1 cellular context compared by ENCODE assay signal in the genomic region with DNA sequence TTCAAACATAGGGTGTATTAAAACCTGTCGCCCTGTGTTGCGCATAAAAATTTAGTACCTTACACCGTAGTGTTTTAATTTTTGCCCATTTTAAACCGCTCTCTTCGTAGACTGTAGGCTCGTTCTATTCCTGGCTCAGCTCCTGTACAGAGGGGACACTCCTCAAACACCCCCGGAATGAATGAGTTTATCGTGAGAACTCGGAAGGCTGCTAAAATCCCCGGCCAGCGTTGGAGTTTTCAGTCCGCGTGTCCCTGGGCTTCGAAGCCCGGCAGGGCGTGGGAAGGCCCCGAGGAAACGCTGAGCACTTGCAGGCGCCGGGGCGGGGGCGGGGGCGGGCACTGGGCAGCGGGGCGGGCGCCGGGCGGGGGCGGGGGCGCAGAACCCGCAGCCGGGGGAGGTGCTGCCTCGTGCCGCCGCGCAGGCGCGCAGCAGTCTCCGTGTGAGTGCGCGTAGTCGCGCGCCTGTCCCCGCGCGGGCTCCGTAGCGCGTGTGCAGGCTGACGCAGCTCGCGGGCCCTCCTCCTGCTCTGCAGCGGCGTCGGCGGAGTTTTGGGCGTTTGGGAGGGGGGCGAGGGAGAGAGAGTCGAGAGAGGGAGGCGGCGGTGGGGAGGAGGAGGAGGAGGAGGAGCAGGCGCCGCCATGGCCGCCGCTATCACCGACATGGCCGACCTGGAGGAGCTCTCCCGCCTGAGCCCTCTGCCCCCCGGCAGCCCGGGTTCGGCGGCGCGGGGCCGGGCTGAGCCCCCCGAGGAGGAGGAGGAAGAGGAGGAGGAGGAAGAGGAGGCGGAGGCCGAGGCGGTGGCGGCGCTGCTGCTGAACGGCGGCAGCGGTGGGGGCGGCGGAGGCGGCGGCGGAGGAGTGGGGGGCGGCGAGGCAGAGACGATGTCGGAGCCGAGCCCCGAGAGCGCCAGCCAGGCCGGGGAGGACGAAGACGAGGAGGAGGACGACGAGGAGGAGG.
TF ChIP-seq lines count a peak whose summit lies in the region.

TSS of gene AEBP2 (plus strand) at position 434 of the 960 bp plus-strand sequence. CDS start at position 642, 208 bp downstream.

TF ChIP-seq in A549, 52 proteins besides CTCF, POLR2A, EP300 and RAD21 (continued from another document):
- TF ChIP-seq CHD2 (IDR thresholded peaks at IDR 0.05; ENCODE audit: low read length, partially characterized antibody) (no peak), USF2 (IDR thresholded peaks at IDR 0.05) (no peak), ATOH8 (CRISPR knock-in tag; IDR thresholded peaks at IDR 0.05; ENCODE audit: low read depth) (no peak), RARB (CRISPR knock-in tag; IDR thresholded peaks at IDR 0.05) (no peak), HDAC2 (IDR thresholded peaks at IDR 0.05) (no peak), HES2 (IDR thresholded peaks at IDR 0.05) (no peak), CHD4 (IDR thresholded peaks at IDR 0.05; ENCODE audit: borderline replicate concordance) (no peak), EHF (CRISPR knock-in tag; IDR thresholded peaks at IDR 0.05) (no peak; the same call in 1 of the 2 replicates), MAFK (IDR thresholded peaks at IDR 0.05; ENCODE audit: partially characterized antibody) (no peak), SREBF2 (IDR thresholded peaks at IDR 0.05) (no peak), REST (IDR thresholded peaks at IDR 0.05) (no peak), ZNF302 (CRISPR knock-in tag; IDR thresholded peaks at IDR 0.05) (no peak), SMC3 (IDR thresholded peaks at IDR 0.05) (no peak; the same call in 2 of the 3 replicates), ZC3H11A (IDR thresholded peaks at IDR 0.05) (no peak), FOSL2 (IDR thresholded peaks at IDR 0.05) (no peak), FOSL2 (CRISPR knock-in tag; IDR thresholded peaks at IDR 0.05) (peak; percentile 31; the same call in 1 of the 2 replicates), PHF8 (IDR thresholded peaks at IDR 0.05; ENCODE audit: borderline replicate concordance, low read depth) (peak; percentile 74; the same call in 1 of the 2 replicates), HOXB13 (CRISPR knock-in tag; IDR thresholded peaks at IDR 0.05; ENCODE audit: low read depth) (0 out of 2 replicates have a peak, but pooled peaks have one; percentile 54), BHLHE40 (IDR thresholded peaks at IDR 0.05; ENCODE audit: low read depth, low read length) (no peak), CBX2 (IDR thresholded peaks at IDR 0.05; ENCODE audit: borderline replicate concordance, low read depth) (no peak), RCOR1 (IDR thresholded peaks at IDR 0.05; ENCODE audit: low read depth, low read length) (no peak), RFX5 (IDR thresholded peaks at IDR 0.05) (no peak), HOXB5 (CRISPR knock-in tag; IDR thresholded peaks at IDR 0.05) (peak; percentile 71; the same call in 1 of the 2 replicates), JUN (IDR thresholded peaks at IDR 0.05) (peak; percentile 69 to 81; a peak in 3 of 5 replicates), EHMT2 (IDR thresholded peaks at IDR 0.05; ENCODE audit: low read depth) (no peak), KDM5A (IDR thresholded peaks at IDR 0.05) (no peak), FOSB (CRISPR knock-in tag; IDR thresholded peaks at IDR 0.05) (no peak), NR3C1 (IDR thresholded peaks at IDR 0.05) (no peak), TFCP2L1 (CRISPR knock-in tag; IDR thresholded peaks at IDR 0.05) (no peak), ESRRA (IDR thresholded peaks at IDR 0.05; ENCODE audit: borderline replicate concordance, low read length) (no peak), CEBPB (IDR thresholded peaks at IDR 0.05) (no peak), GATA3 (IDR thresholded peaks at IDR 0.05; ENCODE audit: borderline replicate concordance) (no peak), JUNB (IDR thresholded peaks at IDR 0.05) (no peak), MAZ (IDR thresholded peaks at IDR 0.05; ENCODE audit: borderline replicate concordance, low read depth, low read length) (0 out of 2 replicates have a peak, but pooled peaks have one; percentile 9), MYC (IDR thresholded peaks at IDR 0.05; ENCODE audit: borderline replicate concordance, low read length) (peak; percentile 96), KDM1A (IDR thresholded peaks at IDR 0.05; ENCODE audit: low read depth) (no peak), CBX8 (IDR thresholded peaks at IDR 0.05) (no peak), ZSCAN20 (CRISPR knock-in tag; IDR thresholded peaks at IDR 0.05) (peak; percentile 85; the same call in 1 of the 2 replicates), HOXA7 (CRISPR knock-in tag; IDR thresholded peaks at IDR 0.05) (no peak)
- TF ChIP-seq, protein P1, sequence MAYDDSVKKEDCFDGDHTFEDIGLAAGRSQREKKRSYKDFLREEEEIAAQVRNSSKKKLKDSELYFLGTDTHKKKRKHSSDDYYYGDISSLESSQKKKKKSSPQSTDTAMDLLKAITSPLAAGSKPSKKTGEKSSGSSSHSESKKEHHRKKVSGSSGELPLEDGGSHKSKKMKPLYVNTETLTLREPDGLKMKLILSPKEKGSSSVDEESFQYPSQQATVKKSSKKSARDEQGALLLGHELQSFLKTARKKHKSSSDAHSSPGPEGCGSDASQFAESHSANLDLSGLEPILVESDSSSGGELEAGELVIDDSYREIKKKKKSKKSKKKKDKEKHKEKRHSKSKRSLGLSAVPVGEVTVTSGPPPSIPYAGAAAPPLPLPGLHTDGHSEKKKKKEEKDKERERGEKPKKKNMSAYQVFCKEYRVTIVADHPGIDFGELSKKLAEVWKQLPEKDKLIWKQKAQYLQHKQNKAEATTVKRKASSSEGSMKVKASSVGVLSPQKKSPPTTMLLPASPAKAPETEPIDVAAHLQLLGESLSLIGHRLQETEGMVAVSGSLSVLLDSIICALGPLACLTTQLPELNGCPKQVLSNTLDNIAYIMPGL (CRISPR knock-in tag; IDR thresholded peaks at IDR 0.05; ENCODE audit: borderline replicate concordance) = no peak
